8 cellular contexts compared by ENCODE assay signal in genomic region chr15:90101130-90101968, GRCh38. TPM values are rescaled to one million over a fixed set of nuclear protein-coding genes. Genes with fewer than 3 reads are reported as not detected.
DNase-seq lines count a peak whose midpoint lies in the region; ATAC-seq and TF ChIP-seq lines count a peak whose summit lies in the region.

No MANE protein-coding gene starts in this region.

- H3K9me2 ChIP-seq in SK-N-SH (no peaks in the 10 kb centered on the region), Karpas-422 (replicated peaks; ENCODE audit: insufficient read depth, low read length) (no peaks in the 10 kb centered on the region)

- H3K27ac ChIP-seq in SK-N-SH (ENCODE audit: low read depth in 2 of 2, low read length in 1 of 2) (peak overlapping the region in 1 of 2 experiments; percentile 81; a peak in 2 of 4 replicates), Karpas-422 (ENCODE audit: low read length) (peak overlapping the region; percentile 97), VCaP (peak overlapping the region; percentile 98), tibial artery (peak overlapping the region; percentile 98)

- TF ChIP-seq CTCF in SK-N-SH (IDR thresholded peaks at IDR 0.05) = no peak
- TF ChIP-seq CTCF in VCaP (conservative IDR thresholded peaks at IDR 0.05) = no peak
- TF ChIP-seq CTCF in epithelial cell of proximal tubule (conservative IDR thresholded peaks at IDR 0.05; ENCODE audit: low read depth, low read length) = no peak
- no peak for TF ChIP-seq CTCF in mucosa of descending colon (IDR thresholded peaks at IDR 0.05)
- TF ChIP-seq CTCF in tibial artery (IDR thresholded peaks at IDR 0.05) = no peak

- intact Hi-C loops in mucosa of descending colon (cut with DNase I, micrococcal nuclease) (no loop called here), tibial artery (cut with DNase I; ENCODE audit: low total_unique reads) (no loop called here)

- H3K27me3 ChIP-seq in SK-N-SH (ENCODE audit: insufficient read depth) (no peaks in the 10 kb centered on the region), Karpas-422 (ENCODE audit: low read length) (no peaks in the 10 kb centered on the region), tibial artery (no peaks in the 10 kb centered on the region)

- H3K4me2 ChIP-seq in SK-N-SH (peak overlapping the region; percentile 82), Karpas-422 (ENCODE audit: low read depth, low read length, poor library complexity, severe bottlenecking) (peak overlapping the region; percentile 89)

- no peak for TF ChIP-seq RAD21 in SK-N-SH (IDR thresholded peaks at IDR 0.05; ENCODE audit: low read length)

- H3F3A ChIP-seq in SK-N-SH (replicated peaks; ENCODE audit: insufficient read depth) = peaks cover 3% of the 10 kb centered on the region

- H3K79me2 ChIP-seq in SK-N-SH (ENCODE audit: insufficient read depth) (peaks cover 8% of the 10 kb centered on the region; the same call in 1 of the 2 replicates), Karpas-422 (ENCODE audit: low read length) (peaks cover 27% of the 10 kb centered on the region)

- POLR2A ChIA-PET in SK-N-SH (lab: Yijun Ruan, JAX) = interaction anchor here (0.8 to 2.1 kb wide), 5 partner anchors 12 to 207 kb away, joined by 3 to 10 read pairs (median 5); partner anchors contain the start of genes AP3S2, CIB1 and GDPGP1

- 30% methylated on average over 35 of the region's 40 CpGs for WGBS in SK-N-SH (ENCODE audit: low lambda C conversion rate)

- H4K20me1 ChIP-seq in SK-N-SH (ENCODE audit: insufficient read depth) = no peaks in the 10 kb centered on the region
- no peaks in the 10 kb centered on the region for H4K20me1 ChIP-seq in Karpas-422 (ENCODE audit: insufficient read depth, low read depth, low read length)

- ATAC-seq in SK-N-SH treated with all-trans-retinoic acid at 6 μM for 48 hours (no peak; the same call in 2 of the 3 replicates), mucosa of descending colon (peak; percentile 31)

- H3K4me1 ChIP-seq in SK-N-SH (ENCODE audit: control insufficient read depth in 1 of 2, insufficient read depth in 2 of 2, low read depth in 1 of 2, low read length in 1 of 2) (peaks cover 12 to 25% of the 10 kb centered on the region in 2 experiments; a peak in 2 of 4 replicates), Karpas-422 (ENCODE audit: low read length) (peaks cover 63% of the 10 kb centered on the region), mucosa of descending colon (ENCODE audit: low read depth) (peaks cover 29% of the 10 kb centered on the region), tibial artery (peaks cover 0 to 60% (median 43%) of the 10 kb centered on the region in 4 donors)

- H3K36me3 ChIP-seq in SK-N-SH (replicated peaks in 1 of 2; ENCODE audit: control insufficient read depth in 1 of 2, insufficient read depth in 2 of 2, low read length in 1 of 2) (no peaks in the 10 kb centered on the region), Karpas-422 (ENCODE audit: insufficient read depth, low read length) (no peaks in the 10 kb centered on the region), mucosa of descending colon (ENCODE audit: low read depth) (no peaks in the 10 kb centered on the region), tibial artery (no peaks in the 10 kb centered on the region)

- CTCF ChIA-PET in SK-N-SH (lab: Yijun Ruan, JAX) = interaction anchor here (1.0 to 1.7 kb wide), 6 partner anchors 17 to 340 kb away, joined by 3 to 6 read pairs (median 4); partner anchors contain the start of genes AP3S2 and TTLL13

- H3K4me3 ChIP-seq in SK-N-SH (ENCODE audit: low read depth in 2 of 2, low read length in 1 of 2) (peak overlapping the region; percentile 77 to 79), Karpas-422 (ENCODE audit: low read length) (peak overlapping the region; percentile 75), epithelial cell of proximal tubule (ENCODE audit: low read depth, low read length) (peak overlapping the region; percentile 80), mucosa of descending colon (peak overlapping the region; percentile 84), tibial artery (peak overlapping the region; percentile 86 to 90)

- DNase-seq in SK-N-SH = peak; percentile 75
- DNase-seq in Karpas-422 = peak; percentile 78
- DNase-seq in epithelial cell of proximal tubule (ENCODE audit: low read depth) = no peak
- DNase-seq in mucosa of descending colon = peak; percentile 65 to 79 (median 71)
- peak; percentile 60 to 78 for DNase-seq in tibial artery
- DNase-seq in NCI-H774 (lab: John Stamatoyannopoulos, UW) = no peak

- H2AFZ ChIP-seq in SK-N-SH (ENCODE audit: low read depth) (peak overlapping the region; percentile 68; the same call in 1 of the 2 replicates), Karpas-422 (ENCODE audit: low read length) (peak overlapping the region; percentile 54; the same call in 1 of the 2 replicates)

- H3K9ac ChIP-seq in SK-N-SH (peak overlapping the region; percentile 83), Karpas-422 (ENCODE audit: low read length) (peak overlapping the region; percentile 89)

- H3K9me3 ChIP-seq in SK-N-SH (no peaks in the 10 kb centered on the region), Karpas-422 (ENCODE audit: low read length) (no peaks in the 10 kb centered on the region), mucosa of descending colon (no peaks in the 10 kb centered on the region), tibial artery (no peaks in the 10 kb centered on the region)

- TF ChIP-seq EP300 in SK-N-SH (IDR thresholded peaks at IDR 0.05; ENCODE audit: borderline replicate concordance in 1 of 2, low read depth in 1 of 2, low read length in 1 of 2) = no peak

TF ChIP-seq in SK-N-SH, 30 proteins besides CTCF, POLR2A, EP300 and RAD21 (continues in another document):
- no peak for TF ChIP-seq RXRA (IDR thresholded peaks at IDR 0.05; ENCODE audit: borderline replicate concordance, low read depth)
- TF ChIP-seq TCF12 (IDR thresholded peaks at IDR 0.05) = no peak
- no peak for TF ChIP-seq RFX5 (IDR thresholded peaks at IDR 0.05; ENCODE audit: low read length)
- TF ChIP-seq SIN3A (IDR thresholded peaks at IDR 0.05; ENCODE audit: borderline replicate concordance, low read depth, low read length) = no peak
- no peak for TF ChIP-seq ZBTB33 (IDR thresholded peaks at IDR 0.05; ENCODE audit: borderline replicate concordance, low read depth)
- no peak for TF ChIP-seq EZH2phosphoT487 (IDR thresholded peaks at IDR 0.05; ENCODE audit: borderline replicate concordance, low read depth)
- no peak for TF ChIP-seq FOXJ3 (CRISPR knock-in tag; IDR thresholded peaks at IDR 0.05)

TF ChIP-seq in SK-N-SH treated with all-trans-retinoic acid at 6 μM for 48 hours, 23 proteins besides CTCF, POLR2A, EP300 and RAD21:
- no peak for TF ChIP-seq ZC3H10 (CRISPR knock-in tag; IDR thresholded peaks at IDR 0.05)
- no peak for TF ChIP-seq SNAI2 (CRISPR knock-in tag; IDR thresholded peaks at IDR 0.05)
- no peak for TF ChIP-seq CSRNP3 (CRISPR knock-in tag; IDR thresholded peaks at IDR 0.05)
- TF ChIP-seq BACH2 (CRISPR knock-in tag; IDR thresholded peaks at IDR 0.05; ENCODE audit: borderline replicate concordance) = no peak
- no peak for TF ChIP-seq RARB (CRISPR knock-in tag; IDR thresholded peaks at IDR 0.05)
- no peak for TF ChIP-seq ZNF565 (CRISPR knock-in tag; conservative IDR thresholded peaks at IDR 0.05; ENCODE audit: low read depth)
- no peak for TF ChIP-seq CREB5 (CRISPR knock-in tag; IDR thresholded peaks at IDR 0.05; ENCODE audit: low read depth)
- no peak for TF ChIP-seq ARNTL (CRISPR knock-in tag; IDR thresholded peaks at IDR 0.05; ENCODE audit: borderline replicate concordance, low read depth)
- no peak for TF ChIP-seq ESRRG (CRISPR knock-in tag; IDR thresholded peaks at IDR 0.05)
- TF ChIP-seq GLIS3 (CRISPR knock-in tag; IDR thresholded peaks at IDR 0.05) = no peak
- TF ChIP-seq OSR1 (CRISPR knock-in tag; IDR thresholded peaks at IDR 0.05) = no peak

RNA-seq across cellular contexts. Expression of gene IDH2, which starts 0.9 kb away (rescaled TPM):
- 24.7 and 25.2 TPM in 2 replicates for polyA plus RNA-seq in SK-N-SH (2012; rRNA removed)
- 12.0 and 19.2 TPM in 2 replicates for polyA plus RNA-seq in SK-N-SH (2012; cell fraction: cytosol; rRNA removed)
- polyA plus RNA-seq in SK-N-SH (2012; cell fraction: nucleus; rRNA removed) = 15.3 TPM in 2 replicates
- 93.4 and 156 TPM in 2 replicates for total RNA-seq in Karpas-422 (2014; rRNA removed; shearing (Covaris generic); ENCODE audit: low replicate concordance)
- total RNA-seq in epithelial cell of proximal tubule (134 and 170 TPM in 2 replicates), mucosa of descending colon (100 to 1,000 TPM in 2 of 3 donors, 10 to 100 TPM in 1; 84.8 to 262 (median 124) TPM)

Comparison
In these comparisons a context has a peak if more than half of its experiments do, and no peak if none do; other contexts are left out.
1. DNase-seq: peak in SK-N-SH (single experiment), Karpas-422 (single experiment), mucosa of descending colon (3 of 3) and tibial artery (2 of 2); none in epithelial cell of proximal tubule (single experiment) and NCI-H774 (single experiment).
2. Peak in every context shown above with its lines, with median percentiles within 50 percentile points of each other: H3K4me3 ChIP-seq.